In the genomic region with DNA sequence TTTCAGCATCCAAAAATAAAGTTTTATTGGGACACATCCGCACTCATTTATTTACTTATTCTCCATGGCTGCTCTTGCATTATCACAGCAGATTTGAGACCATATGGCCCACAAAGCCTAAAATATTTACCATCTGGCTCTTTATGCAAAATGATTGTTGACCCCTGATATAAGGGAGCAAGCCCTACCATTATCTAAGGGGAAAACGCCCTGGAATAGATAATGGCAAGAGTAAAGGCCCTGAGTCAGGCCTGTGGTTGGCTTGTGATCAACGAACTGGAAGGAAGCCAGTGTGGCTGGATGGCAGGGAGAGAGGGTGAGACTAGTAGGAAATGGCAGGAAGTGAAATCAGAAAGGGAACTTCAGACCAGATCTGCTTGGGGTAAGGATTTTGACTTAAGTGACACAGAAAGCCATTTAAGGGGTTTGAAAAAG, we compare ENCODE assay signal across 1 cellular context.
TF ChIP-seq lines count a peak whose summit lies in the region.

No MANE protein-coding gene starts in this region.

TF ChIP-seq in GM12878, 131 proteins besides CTCF, POLR2A, EP300 and RAD21:
- TF ChIP-seq USF1 (IDR thresholded peaks at IDR 0.05; ENCODE audit: borderline replicate concordance, extremely low read length, insufficient read depth, low read depth, low read length): no peak
- TF ChIP-seq RUNX3 (IDR thresholded peaks at IDR 0.05; ENCODE audit: low read length): peak; percentile 23; the same call in 1 of the 2 replicates
